Comparison of ENCODE assay signal across 13 cellular contexts in the genomic region with DNA sequence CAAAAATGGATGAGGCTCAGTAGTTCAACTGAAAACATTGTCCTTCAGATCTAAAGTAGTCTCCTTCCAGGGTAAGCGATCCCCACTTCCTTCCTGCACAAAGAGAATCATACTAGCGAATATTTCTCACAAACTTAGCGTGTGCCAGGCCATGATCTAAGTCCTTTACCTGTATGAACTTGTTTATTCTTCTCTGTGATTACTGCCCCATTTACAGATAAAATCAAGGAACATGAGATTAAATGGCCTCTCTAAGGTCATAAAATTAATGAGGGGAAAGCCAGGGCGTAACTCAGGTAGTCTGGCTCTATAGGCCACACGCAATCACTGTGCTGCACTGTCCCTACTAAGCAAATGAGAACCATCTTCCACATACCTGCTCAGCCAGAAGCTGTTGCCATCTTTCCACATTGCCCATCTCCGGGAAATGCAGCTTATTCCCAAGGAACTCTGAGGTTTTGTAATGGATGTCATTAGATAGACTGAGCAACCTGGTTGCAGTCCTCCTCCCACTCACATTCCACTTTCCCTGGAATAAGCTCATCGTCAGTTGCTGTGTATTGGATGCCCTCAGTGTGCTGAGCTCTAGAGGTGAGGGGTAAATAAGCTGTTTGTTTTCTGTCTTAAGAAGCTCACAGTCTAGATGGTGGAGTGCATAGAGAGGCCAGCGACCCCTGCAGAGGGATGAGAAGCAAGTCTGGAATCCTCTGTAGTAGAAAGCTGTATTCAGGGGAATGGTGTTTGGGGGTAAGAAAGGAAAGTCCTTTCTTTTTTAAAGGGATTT.
"Had no signal": no experiment of that assay in that cellular context is flagged by ENCODE, and none has a peak within 500 bp of the region (broad histone marks: within the 10 kb centered on the region; RNA-seq: fewer than 3 reads in every experiment).

No MANE protein-coding gene starts in this region.

- H3K27ac Mint-ChIP-seq: activated CD4-positive, alpha-beta memory T cell treated with anti-CD3 and anti-CD28 coated beads for 36 hours; activated T-cell treated with anti-CD3 and anti-CD28 coated beads, Interleukin-2, amount 50 U/mL, for 72 hours; effector memory CD8-positive, alpha-beta T cell had no signal

- H3K4me1 ChIP-seq: uterus had no signal

- H3K27ac ChIP-seq: left lung, ovary, tibial artery, uterus had no signal

- H3K4me3 ChIP-seq: left lung, ovary, tibial artery, uterus had no signal

- H3K9me3 ChIP-seq: left lung, ovary, tibial artery, uterus had no signal

- H3K4me3 Mint-ChIP-seq: activated CD4-positive, alpha-beta memory T cell treated with anti-CD3 and anti-CD28 coated beads for 36 hours; activated T-cell treated with anti-CD3 and anti-CD28 coated beads, Interleukin-2, amount 50 U/mL, for 72 hours; effector memory CD8-positive, alpha-beta T cell; neural crest cell had no signal

- DNase-seq: activated CD4-positive, alpha-beta memory T cell treated with anti-CD3 and anti-CD28 coated beads for 36 hours; activated CD4-positive, CD25-positive, alpha-beta regulatory T cell treated with anti-CD3 and anti-CD28 coated beads, Interleukin-2, amount 50 U/mL, for 72 hours; activated naive CD4-positive, alpha-beta T cell; activated T-cell treated with anti-CD3 and anti-CD28 coated beads, Interleukin-2, amount 50 U/mL, for 72 hours; central memory CD4-positive, alpha-beta T cell; effector memory CD8-positive, alpha-beta T cell; left lung; ovary; stimulated activated CD4-positive, alpha-beta T cell treated with anti-CD3 and anti-CD28 coated beads, Interleukin-15, amount 100 ng/mL, for 24 hours; stimulated activated CD4-positive, alpha-beta T cell treated with anti-CD3 and anti-CD28 coated beads, Interleukin-4, amount 100 ng/mL, for 4 hours; tibial artery; uterus had no signal

- H3K36me3 Mint-ChIP-seq: activated CD4-positive, alpha-beta memory T cell treated with anti-CD3 and anti-CD28 coated beads for 36 hours had no signal

- H3K36me3 ChIP-seq: left lung, ovary, tibial artery, uterus had no signal

- H3K27me3 ChIP-seq: left lung, ovary, tibial artery, uterus had no signal

- ATAC-seq: activated T-cell treated with anti-CD3 and anti-CD28 coated beads, Interleukin-2, amount 50 U/mL, for 72 hours; effector memory CD8-positive, alpha-beta T cell; left lung had no signal

- H3K27me3 Mint-ChIP-seq: activated CD4-positive, alpha-beta memory T cell treated with anti-CD3 and anti-CD28 coated beads for 36 hours had no signal

- H3K9me3 Mint-ChIP-seq: activated CD4-positive, alpha-beta memory T cell treated with anti-CD3 and anti-CD28 coated beads for 36 hours; activated T-cell treated with anti-CD3 and anti-CD28 coated beads, Interleukin-2, amount 50 U/mL, for 72 hours; effector memory CD8-positive, alpha-beta T cell; neural crest cell had no signal
